In the genomic region with DNA sequence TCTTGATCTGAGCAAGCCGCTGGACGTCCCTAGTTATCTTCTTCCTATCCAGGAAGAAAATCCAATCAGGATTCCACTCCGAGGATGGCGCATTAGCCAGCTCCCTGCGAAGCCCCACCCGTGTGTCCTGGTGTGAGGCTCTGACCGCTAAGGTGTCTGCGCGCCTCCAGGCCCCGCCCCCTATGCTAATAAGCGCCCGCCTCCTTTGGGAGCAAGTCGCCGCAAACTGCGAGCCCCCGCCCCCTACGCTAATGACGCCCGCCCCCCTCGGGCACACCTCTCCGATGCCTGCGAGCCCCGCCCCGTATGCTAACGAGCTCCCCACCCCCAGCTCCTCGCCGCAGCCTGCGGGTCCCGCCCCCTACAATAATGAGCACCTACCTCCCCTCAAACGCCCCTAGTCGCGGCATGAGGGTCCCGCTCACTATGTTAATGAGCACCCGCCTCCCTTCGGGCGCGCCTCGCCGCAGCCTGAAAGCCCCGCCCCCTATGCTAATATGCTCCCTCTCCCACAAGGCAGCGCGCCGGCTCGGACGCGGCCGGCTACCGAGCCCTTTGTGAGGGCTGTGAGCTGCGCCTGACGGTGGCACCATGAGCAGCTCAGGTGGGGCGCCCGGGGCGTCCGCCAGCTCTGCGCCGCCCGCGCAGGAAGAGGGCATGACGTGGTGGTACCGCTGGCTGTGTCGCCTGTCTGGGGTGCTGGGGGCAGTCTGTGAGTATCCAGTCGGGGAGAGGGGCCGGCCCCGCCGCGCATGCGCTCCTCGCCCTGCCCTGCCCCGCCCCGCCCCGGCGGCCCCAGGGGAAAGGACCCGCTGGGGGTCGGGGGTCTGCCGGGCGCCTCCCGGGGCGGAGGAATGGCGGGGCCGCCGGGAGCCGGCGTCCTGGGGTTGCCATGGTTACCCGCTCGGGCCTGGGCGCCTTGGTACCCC, we compare ENCODE assay signal across 8 cellular contexts. TPM values are rescaled to one million over a fixed set of nuclear protein-coding genes. Genes with fewer than 3 reads are reported as not detected.
A peak's percentile ranks its signal among the peaks of the same experiment; 100 is the strongest.
DNase-seq lines count a peak whose midpoint lies in the region; ATAC-seq and TF ChIP-seq lines count a peak whose summit lies in the region.

A gene (plus strand): TSS at position 503 of the 929 bp plus-strand sequence. CDS start 89 bp downstream, at position 592.

- TF ChIP-seq CTCF in astrocyte of the cerebellum (IDR thresholded peaks at IDR 0.05; ENCODE audit: low read depth, low read length, missing control alignments) (no peak), vagina (IDR thresholded peaks at IDR 0.05) (no peak)

- H3K9me3 ChIP-seq in vagina: no peaks in the 10 kb centered on the region

- H3K27ac ChIP-seq in rectal smooth muscle tissue (ENCODE audit: low read depth, low read length) (peak within 1 kb of the TSS; percentile 90), vagina (peak within 1 kb of the TSS; percentile 89)

- peak in 1 of 2 donors; percentile 59 for TF ChIP-seq POLR2A in vagina (IDR thresholded peaks at IDR 0.05)

- peak; percentile 76 for ATAC-seq in GM18498 (IDR thresholded peaks at IDR 0.05; ENCODE audit: unreplicated experiment)
- peak; percentile 75 for ATAC-seq in HG02938 (IDR thresholded peaks at IDR 0.05; ENCODE audit: unreplicated experiment)

- H3K9ac ChIP-seq in rectal smooth muscle tissue (ENCODE audit: low read length): peak within 1 kb of the TSS; percentile 83

- intact Hi-C loops in vagina (cut with DNase I): no loop called here

- H3K4me1 ChIP-seq in rectal smooth muscle tissue (ENCODE audit: control insufficient read depth, insufficient read depth, low read length) (peaks cover 4% of the 10 kb centered on the region), vagina (peaks cover 18% of the 10 kb centered on the region)

- H3K36me3 ChIP-seq in rectal smooth muscle tissue (ENCODE audit: control insufficient read depth, insufficient read depth, low read length) (no peaks in the 10 kb centered on the region), vagina (no peaks in the 10 kb centered on the region)

- H3K27me3 ChIP-seq in rectal smooth muscle tissue (ENCODE audit: control insufficient read depth, insufficient read depth, low read length): no peaks in the 10 kb centered on the region
- H3K27me3 ChIP-seq in vagina: no peaks in the 10 kb centered on the region

- in situ Hi-C loops in astrocyte of the cerebellum (cut with HindIII; ENCODE audit: low sequenced_read_pairs): loop anchor here (5.0 kb wide), 1 partner anchor 42 kb away; a partner anchor contains a TSS

- DNase-seq in NCI-H187 treated with DMSO at 0.1 percent for 48 hours (lab: John Stamatoyannopoulos, UW) (peak; percentile 43), T-helper 22 cell (ENCODE audit: low read depth) (peak; percentile 90), astrocyte of the cerebellum (ENCODE audit: low read depth) (peak; percentile 80), hepatic stellate cell (ENCODE audit: low spot score) (peak; percentile 98), vagina (ENCODE audit: extremely low spot score in 2 of 2) (peak in 1 of 2 donors; percentile 95)

- peak within 1 kb of the TSS; percentile 68 for H3K4me3 ChIP-seq in astrocyte of the cerebellum (ENCODE audit: low read depth, low read length)
- H3K4me3 ChIP-seq in rectal smooth muscle tissue (ENCODE audit: low read length): peak within 1 kb of the TSS; percentile 73
- H3K4me3 ChIP-seq in vagina: peak within 1 kb of the TSS; percentile 57 to 81

RNA-seq across cellular contexts. Expression of the gene that starts here (rescaled TPM):
- total RNA-seq in vagina: 9.1 TPM
